ENCODE assay signal across 8 cellular contexts in genomic region chr4:62709618-62710252, GRCh38.
DNase-seq lines count a peak whose midpoint lies in the region; ATAC-seq and TF ChIP-seq lines count a peak whose summit lies in the region.

No MANE protein-coding gene starts in this region.

- H3K27ac ChIP-seq in A673 (ENCODE audit: low read depth, low read length, poor library complexity, severe bottlenecking) = no peak overlapping the region

- H3K4me1 ChIP-seq in A673 (ENCODE audit: insufficient read depth, low read length, poor library complexity, severe bottlenecking) = no peaks in the 10 kb centered on the region
- H3K4me1 ChIP-seq in HAP-1 = peaks cover 18% of the 10 kb centered on the region

- H3K9me3 ChIP-seq in A673 (ENCODE audit: low read depth, low read length, poor library complexity, severe bottlenecking) (no peaks in the 10 kb centered on the region), HAP-1 (no peaks in the 10 kb centered on the region)

- CTCF ChIA-PET in A673 (lab: Charles Lee) = no interaction called here

- H3K36me3 ChIP-seq in A673 (ENCODE audit: insufficient read depth, low read length, poor library complexity, severe bottlenecking) (no peaks in the 10 kb centered on the region), HAP-1 (replicated peaks) (no peaks in the 10 kb centered on the region)

- BruUV-seq in A673 (replicated peaks; lab: Mats Ljungman, UMichigan) = no TSS peak

- no peaks in the 10 kb centered on the region for H3K9me3 Mint-ChIP-seq in activated naive CD8-positive, alpha-beta T cell treated with anti-CD3 and anti-CD28 coated beads, Interleukin-2, amount 50 U/mL, for 24 hours

- POLR2A ChIA-PET in A673 (lab: Charles Lee; ENCODE audit: low non-redundant PET) = no interaction called here

- peak; percentile 15 for DNase-seq in A673 (ENCODE audit: low spot score)
- peak; percentile 23 to 73 for DNase-seq in HAP-1 (ENCODE audit: low spot score in 2 of 2)
- DNase-seq in NCI-H748 (lab: John Stamatoyannopoulos, UW; ENCODE audit: unreplicated experiment) = peak; percentile 62
- DNase-seq in cerebellar cortex (ENCODE audit: low spot score) = peak; percentile 48
- DNase-seq in medulla oblongata (ENCODE audit: extremely low spot score) = peak; percentile 84
- no peak for DNase-seq in activated naive CD8-positive, alpha-beta T cell treated with anti-CD3 and anti-CD28 coated beads, Interleukin-2, amount 50 U/mL, for 24 hours
- DNase-seq in activated naive CD4-positive, alpha-beta T cell (lab: John Stamatoyannopoulos, UW) = no peak
- DNase-seq in stimulated activated CD4-positive, alpha-beta T cell treated with anti-CD3 and anti-CD28 coated beads, Interleukin-4, amount 100 ng/mL, for 1 hour = no peak

- H3K36me3 Mint-ChIP-seq in activated naive CD8-positive, alpha-beta T cell treated with anti-CD3 and anti-CD28 coated beads, Interleukin-2, amount 50 U/mL, for 24 hours (ENCODE audit: low read depth) = no peaks in the 10 kb centered on the region

- no peak overlapping the region for H3K4me3 ChIP-seq in A673 (ENCODE audit: low read depth, low read length, poor library complexity, severe bottlenecking)
- peak overlapping the region; percentile 11; the same call in 1 of the 2 replicates for H3K4me3 ChIP-seq in HAP-1

- no peak overlapping the region for H3K27ac Mint-ChIP-seq in activated naive CD8-positive, alpha-beta T cell treated with anti-CD3 and anti-CD28 coated beads, Interleukin-2, amount 50 U/mL, for 24 hours

- in situ Hi-C loops in HAP-1 (cut with MboI; ENCODE audit: low sequenced_read_pairs) = no loop called here

- ATAC-seq in activated naive CD8-positive, alpha-beta T cell treated with anti-CD3 and anti-CD28 coated beads, Interleukin-2, amount 50 U/mL, for 24 hours = no peak

- intact Hi-C loops in A673 (cut with micrococcal nuclease; ENCODE audit: unreplicated experiment) = no loop called here

- no peaks in the 10 kb centered on the region for H3K4me1 Mint-ChIP-seq in activated naive CD8-positive, alpha-beta T cell treated with anti-CD3 and anti-CD28 coated beads, Interleukin-2, amount 50 U/mL, for 24 hours

- no peak overlapping the region for H3K4me3 Mint-ChIP-seq in activated naive CD8-positive, alpha-beta T cell treated with anti-CD3 and anti-CD28 coated beads, Interleukin-2, amount 50 U/mL, for 24 hours

- peak; percentile 48 for TF ChIP-seq CTCF in A673 (conservative IDR thresholded peaks at IDR 0.05; ENCODE audit: low read depth, low read length)

- H3K27me3 ChIP-seq in A673 (replicated peaks; ENCODE audit: insufficient read depth, low read depth, low read length, poor library complexity) (no peaks in the 10 kb centered on the region), HAP-1 (ENCODE audit: low read depth) (no peaks in the 10 kb centered on the region)

- no peaks in the 10 kb centered on the region for H3K27me3 Mint-ChIP-seq in activated naive CD8-positive, alpha-beta T cell treated with anti-CD3 and anti-CD28 coated beads, Interleukin-2, amount 50 U/mL, for 24 hours

Comparison
In these comparisons a context has a peak if more than half of its experiments do, and no peak if none do; other contexts are left out.
1. DNase-seq: peak in A673 (single experiment), HAP-1 (2 of 2), NCI-H748 (single experiment), cerebellar cortex (single experiment) and medulla oblongata (single experiment); none in activated naive CD8-positive, alpha-beta T cell treated with anti-CD3 and anti-CD28 coated beads, Interleukin-2, amount 50 U/mL, for 24 hours (single experiment), activated naive CD4-positive, alpha-beta T cell (0 of 4) and stimulated activated CD4-positive, alpha-beta T cell treated with anti-CD3 and anti-CD28 coated beads, Interleukin-4, amount 100 ng/mL, for 1 hour (single experiment).